ENCODE assay signal across 27 cellular contexts in the genomic region with DNA sequence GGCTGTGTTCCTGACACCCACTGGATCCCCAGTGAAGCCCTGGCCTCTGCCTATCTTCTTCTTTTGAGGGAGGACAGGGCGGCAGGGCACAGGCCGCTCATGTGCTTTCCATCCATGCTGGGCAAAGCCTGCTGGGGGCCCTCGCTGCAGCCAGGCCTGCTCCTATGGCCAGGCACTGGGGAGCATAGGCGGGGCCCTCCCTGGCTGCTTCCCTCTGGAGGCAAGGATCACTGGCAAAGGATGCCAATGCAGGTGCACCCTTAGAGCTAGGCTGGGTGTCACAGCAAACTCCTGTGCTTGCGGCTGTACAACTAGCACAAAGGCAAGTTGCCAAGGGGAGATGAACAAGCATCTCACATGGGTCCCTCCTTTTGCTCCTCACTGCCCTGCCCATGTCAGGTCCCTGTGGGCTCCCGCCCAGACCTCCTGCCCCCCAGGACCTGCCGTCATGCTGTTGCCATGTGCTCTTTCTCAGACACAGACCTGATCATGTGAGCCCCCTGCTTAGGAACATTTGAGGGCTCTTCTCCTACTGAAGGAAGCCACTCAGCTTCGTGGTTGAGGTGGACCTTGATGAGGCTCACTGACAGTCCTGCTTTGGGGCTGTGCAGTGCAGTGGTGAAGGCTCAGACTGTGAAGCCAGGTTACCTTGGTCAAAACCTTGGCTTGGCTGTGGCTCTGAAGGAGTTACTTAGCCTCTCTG.
"Had no signal": no experiment of that assay in that cellular context is flagged by ENCODE, and none has a peak within 500 bp of the region (broad histone marks: within the 10 kb centered on the region; RNA-seq: fewer than 3 reads in every experiment).

No MANE protein-coding gene starts in this region.

- ATAC-seq: body of pancreas; effector memory CD8-positive, alpha-beta T cell; gastrocnemius medialis; left ventricle myocardium superior had no signal

- H3K27me3 ChIP-seq: body of pancreas, cardiac muscle cell, gastrocnemius medialis, upper lobe of left lung had no signal

- H3K27ac Mint-ChIP-seq: activated B cell treated with CpG ODN at 0.5 μM for 24 hours; activated CD4-positive, alpha-beta memory T cell treated with anti-CD3 and anti-CD28 coated beads for 36 hours; activated naive CD4-positive, alpha-beta T cell treated with anti-CD3 and anti-CD28 coated beads, Interleukin-2, amount 50 U/mL, for 24 hours; effector memory CD8-positive, alpha-beta T cell; nephron progenitor cell; T-helper 1 cell treated with Interleukin-12 subunit alpha and Interleukin-12 subunit beta and Interleukin-4 antibody, amounts not matched to agents 30 μg/mL and 1 μg/mL, for 36 hours had no signal

- H3K36me3 Mint-ChIP-seq: activated CD4-positive, alpha-beta memory T cell treated with anti-CD3 and anti-CD28 coated beads for 36 hours; activated naive CD4-positive, alpha-beta T cell treated with anti-CD3 and anti-CD28 coated beads, Interleukin-2, amount 50 U/mL, for 24 hours had no signal

- H3K27ac ChIP-seq: body of pancreas, cardiac muscle cell, esophagus squamous epithelium, gastrocnemius medialis, sigmoid colon, upper lobe of left lung had no signal

- H3K4me3 ChIP-seq: body of pancreas, cardiac muscle cell, esophagus squamous epithelium, gastrocnemius medialis, sigmoid colon, smooth muscle cell, upper lobe of left lung had no signal

- H3K36me3 ChIP-seq: cardiac muscle cell, esophagus squamous epithelium, gastrocnemius medialis, sigmoid colon, upper lobe of left lung had no signal

- H3K9me3 ChIP-seq: body of pancreas, esophagus squamous epithelium, gastrocnemius medialis had no signal

- H3K4me1 ChIP-seq: body of pancreas, esophagus squamous epithelium, gastrocnemius medialis, upper lobe of left lung had no signal

- H3K9me3 Mint-ChIP-seq: activated naive CD4-positive, alpha-beta T cell treated with anti-CD3 and anti-CD28 coated beads, Interleukin-2, amount 50 U/mL, for 24 hours; effector memory CD8-positive, alpha-beta T cell; T-helper 1 cell treated with Interleukin-12 subunit alpha and Interleukin-12 subunit beta and Interleukin-4 antibody, amounts not matched to agents 30 μg/mL and 1 μg/mL, for 36 hours had no signal

- H3K4me1 Mint-ChIP-seq: activated B cell treated with CpG ODN at 0.5 μM for 24 hours; activated naive CD4-positive, alpha-beta T cell treated with anti-CD3 and anti-CD28 coated beads, Interleukin-2, amount 50 U/mL, for 24 hours had no signal

- H3K4me3 Mint-ChIP-seq: activated B cell treated with CpG ODN at 0.5 μM for 24 hours; activated CD4-positive, alpha-beta memory T cell treated with anti-CD3 and anti-CD28 coated beads for 36 hours; activated naive CD4-positive, alpha-beta T cell treated with anti-CD3 and anti-CD28 coated beads, Interleukin-2, amount 50 U/mL, for 24 hours; effector memory CD8-positive, alpha-beta T cell; nephron progenitor cell; T-helper 1 cell treated with Interleukin-12 subunit alpha and Interleukin-12 subunit beta and Interleukin-4 antibody, amounts not matched to agents 30 μg/mL and 1 μg/mL, for 36 hours had no signal

- DNase-seq: activated B cell treated with CpG ODN at 0.5 μM for 24 hours; activated CD4-positive, alpha-beta memory T cell treated with anti-CD3 and anti-CD28 coated beads for 36 hours; activated CD4-positive, alpha-beta T cell treated with anti-CD3 and anti-CD28 coated beads for 4 hours; activated gamma-delta T cell; activated T-cell treated with anti-CD3 and anti-CD28 coated beads, Interleukin-2, amount 50 U/mL, for 48 hours; anterior cingulate cortex; body of pancreas; effector memory CD8-positive, alpha-beta T cell; esophagus squamous epithelium; gastrocnemius medialis; hippocampal formation; left ventricle myocardium superior; mammary epithelial cell; midbrain; nephron progenitor cell; nucleus accumbens; sigmoid colon; stimulated activated CD4-positive, alpha-beta T cell treated with anti-CD3 and anti-CD28 coated beads, Interleukin-15, amount 100 ng/mL, for 24 hours; stimulated activated CD4-positive, alpha-beta T cell treated with anti-CD3 and anti-CD28 coated beads, Interleukin-2, amount 100 ng/mL, for 48 hours; stimulated activated CD8-positive, alpha-beta memory T cell treated with anti-CD3 and anti-CD28 coated beads, Interleukin-4, amount 100 ng/mL, for 48 hours; stimulated activated naive CD4-positive, alpha-beta T cell treated with Interleukin-2 at 50 U/mL for 16 hours; T1000 had no signal
